Comparison of ENCODE assay signal across 21 cellular contexts in genomic region chr3:99966657-99967420, GRCh38.
DNase-seq lines count a peak whose midpoint lies in the region; ATAC-seq and TF ChIP-seq lines count a peak whose summit lies in the region.
"Had no signal": no experiment of that assay in that cellular context is flagged by ENCODE, and none has a peak within 500 bp of the region (broad histone marks: within the 10 kb centered on the region; RNA-seq: fewer than 3 reads in every experiment).

No MANE protein-coding gene starts in this region.

- 64 to 69% methylated on average over 7 of the region's 7 CpGs for WGBS in testis, 2 donors
- 98% methylated on average over 7 of the region's 7 CpGs for WGBS in mammary epithelial cell (ENCODE audit: low coverage, missing lambda C conversion rate)

- H3K4me1 ChIP-seq in fibroblast of lung (ENCODE audit: control insufficient read depth, extremely low read depth, insufficient read depth, low read length): peaks cover 2% of the 10 kb centered on the region
- peaks cover 25% of the 10 kb centered on the region for H3K4me1 ChIP-seq in muscle layer of colon (ENCODE audit: insufficient read depth, low read length)
- peaks cover 7% of the 10 kb centered on the region for H3K4me1 ChIP-seq in testis
- H3K4me1 ChIP-seq in mammary epithelial cell (ENCODE audit: insufficient read depth, low read length): peaks cover 39% of the 10 kb centered on the region
- no peaks in the 10 kb centered on the region for H3K4me1 ChIP-seq in GM23338 (ENCODE audit: insufficient read depth)

- no peak overlapping the region for H2AFZ ChIP-seq in fibroblast of lung (ENCODE audit: low read length)
- H2AFZ ChIP-seq in mammary epithelial cell (ENCODE audit: low read depth, low read length): no peak overlapping the region
- H2AFZ ChIP-seq in GM23338: no peak overlapping the region

- TF ChIP-seq CTCF in fibroblast of lung (conservative IDR thresholded peaks at IDR 0.05 in 1 of 2, IDR thresholded peaks at IDR 0.05 in 1 of 2; ENCODE audit: low read depth in 1 of 2, low read length in 2 of 2) (no peak), testis (IDR thresholded peaks at IDR 0.05) (no peak), mammary epithelial cell (conservative IDR thresholded peaks at IDR 0.05 in 1 of 2, IDR thresholded peaks at IDR 0.05 in 1 of 2; ENCODE audit: extremely low read depth in 1 of 2, insufficient read depth in 1 of 2, low read depth in 1 of 2, low read length in 2 of 2) (no peak), GM23338 (conservative IDR thresholded peaks at IDR 0.05; ENCODE audit: low read depth in 2 of 2) (no peak)

- H3K4me3 Mint-ChIP-seq in GM23338: no peak overlapping the region
- H3K4me3 Mint-ChIP-seq: activated B cell treated with CpG ODN at 0.5 μM for 24 hours; natural killer cell; T-helper 1 cell treated with Interleukin-12 subunit alpha and Interleukin-12 subunit beta and Interleukin-4 antibody, amounts not matched to agents 30 μg/mL and 1 μg/mL, for 36 hours had no signal

- no peaks in the 10 kb centered on the region for H3K36me3 ChIP-seq in fibroblast of lung (ENCODE audit: control insufficient read depth, insufficient read depth, low read length)
- no peaks in the 10 kb centered on the region for H3K36me3 ChIP-seq in muscle layer of colon (ENCODE audit: insufficient read depth, low read length)
- H3K36me3 ChIP-seq in testis (ENCODE audit: low read depth, missing control alignments): no peaks in the 10 kb centered on the region
- H3K36me3 ChIP-seq in mammary epithelial cell (ENCODE audit: insufficient read depth, low read length): no peaks in the 10 kb centered on the region
- H3K36me3 ChIP-seq in GM23338 (ENCODE audit: insufficient read depth): no peaks in the 10 kb centered on the region

- no peak overlapping the region for H3K27ac Mint-ChIP-seq in GM23338
- H3K27ac Mint-ChIP-seq: activated B cell treated with CpG ODN at 0.5 μM for 24 hours; natural killer cell; T-helper 1 cell treated with Interleukin-12 subunit alpha and Interleukin-12 subunit beta and Interleukin-4 antibody, amounts not matched to agents 30 μg/mL and 1 μg/mL, for 36 hours had no signal

- H3K27me3 ChIP-seq in fibroblast of lung (ENCODE audit: control insufficient read depth, insufficient read depth, low read length) (no peaks in the 10 kb centered on the region), muscle layer of colon (ENCODE audit: control insufficient read depth in 1 of 2, insufficient read depth in 2 of 2, low read length in 2 of 2) (no peaks in the 10 kb centered on the region), testis (no peaks in the 10 kb centered on the region), mammary epithelial cell (ENCODE audit: insufficient read depth, low read length) (no peaks in the 10 kb centered on the region), GM23338 (ENCODE audit: insufficient read depth) (no peaks in the 10 kb centered on the region)

- in situ Hi-C loops in mammary epithelial cell (cut with MboI; ENCODE audit: low sequenced_read_pairs in 2 of 2): no loop called here

- H3F3A ChIP-seq in GM23338 (replicated peaks; ENCODE audit: low read depth): no peaks in the 10 kb centered on the region

- peak; percentile 75 for DNase-seq in amniotic epithelial cell (ENCODE audit: low read depth)
- DNase-seq in fibroblast of lung (ENCODE audit: low read depth in 2 of 2): peak; percentile 62 to 68
- DNase-seq in testis: peak; percentile 40
- no peak for DNase-seq in NCI-H2029 treated with DMSO at 0.1 percent for 48 hours (lab: John Stamatoyannopoulos, UW)
- DNase-seq in medulla oblongata (ENCODE audit: extremely low spot score): no peak
- DNase-seq in mammary epithelial cell: no peak
- no peak for DNase-seq in GM23338 (ENCODE audit: low spot score)
- DNase-seq: activated B cell treated with CpG ODN at 0.5 μM for 24 hours; activated effector memory CD4-positive, alpha-beta T cell treated with Interleukin-2 at 50 U/mL for 16 hours; AML-193; Caco-2; dermis blood vessel endothelial cell; erythroblast; natural killer cell; NCI-H146; NCI-H345; SHP77; stimulated activated CD4-positive, alpha-beta T cell treated with anti-CD3 and anti-CD28 coated beads, Interleukin-2, amount 100 ng/mL, for 48 hours had no signal

- CTCF ChIA-PET in mammary epithelial cell (lab: Charles Lee; ENCODE audit: low non-redundant PET): no interaction called here

- H3K36me3 Mint-ChIP-seq in GM23338 (ENCODE audit: low read depth): no peaks in the 10 kb centered on the region
- H3K36me3 Mint-ChIP-seq: natural killer cell had no signal

- H3K9me2 ChIP-seq in GM23338 (ENCODE audit: insufficient read depth): no peaks in the 10 kb centered on the region

- BruUV-seq in mammary epithelial cell (replicated peaks; lab: Mats Ljungman, UMichigan): no TSS peak

- H3K27ac ChIP-seq in fibroblast of lung (ENCODE audit: insufficient read depth, low read length) (no peak overlapping the region), muscle layer of colon (ENCODE audit: low read depth, low read length) (peak overlapping the region; percentile 21), testis (peak overlapping the region in 1 of 2 donors; percentile 33), mammary epithelial cell (ENCODE audit: insufficient read depth, low read depth, low read length) (no peak overlapping the region), GM23338 (ENCODE audit: low read depth) (no peak overlapping the region)

- H3K9me3 Mint-ChIP-seq in GM23338: no peaks in the 10 kb centered on the region
- H3K9me3 Mint-ChIP-seq: activated B cell treated with CpG ODN at 0.5 μM for 24 hours; natural killer cell; T-helper 1 cell treated with Interleukin-12 subunit alpha and Interleukin-12 subunit beta and Interleukin-4 antibody, amounts not matched to agents 30 μg/mL and 1 μg/mL, for 36 hours had no signal

- no peaks in the 10 kb centered on the region for H3K4me1 Mint-ChIP-seq in GM23338
- H3K4me1 Mint-ChIP-seq: activated B cell treated with CpG ODN at 0.5 μM for 24 hours had no signal

- H4K20me1 ChIP-seq in fibroblast of lung (ENCODE audit: control insufficient read depth, extremely low read depth, insufficient read depth, low read length) (no peaks in the 10 kb centered on the region), mammary epithelial cell (ENCODE audit: insufficient read depth, low read length) (no peaks in the 10 kb centered on the region), GM23338 (replicated peaks; ENCODE audit: insufficient read depth) (no peaks in the 10 kb centered on the region)

- H3K4me3 ChIP-seq in fibroblast of lung (replicated peaks in 1 of 4; ENCODE audit: control extremely low read depth in 1 of 4, insufficient read depth in 1 of 4, low read depth in 3 of 4, low read length in 4 of 4): no peak overlapping the region
- H3K4me3 ChIP-seq in muscle layer of colon (ENCODE audit: low read depth in 1 of 2, low read length in 2 of 2): peak overlapping the region in 1 of 2 donors; percentile 1
- H3K4me3 ChIP-seq in testis: no peak overlapping the region
- H3K4me3 ChIP-seq in mammary epithelial cell (replicated peaks in 1 of 3; ENCODE audit: insufficient read depth in 1 of 3, low read depth in 2 of 3, low read length in 3 of 3): no peak overlapping the region
- no peak overlapping the region for H3K4me3 ChIP-seq in GM23338

- no peak overlapping the region for H3K4me2 ChIP-seq in fibroblast of lung (ENCODE audit: extremely low read depth, insufficient read depth, low read length)
- H3K4me2 ChIP-seq in mammary epithelial cell (ENCODE audit: insufficient read depth, low read depth, low read length): no peak overlapping the region
- H3K4me2 ChIP-seq in GM23338: no peak overlapping the region

- intact Hi-C loops in testis (cut with DNase I; ENCODE audit: low total_unique reads) (no loop called here), mammary epithelial cell (cut with micrococcal nuclease) (no loop called here)

- H3K9me3 ChIP-seq in fibroblast of lung (ENCODE audit: control insufficient read depth, insufficient read depth, low read depth, low read length) (no peaks in the 10 kb centered on the region), muscle layer of colon (ENCODE audit: low read length) (no peaks in the 10 kb centered on the region), testis (no peaks in the 10 kb centered on the region), mammary epithelial cell (replicated peaks; ENCODE audit: insufficient read depth, low read length) (no peaks in the 10 kb centered on the region)
- H3K9me3 ChIP-seq: Caco-2 had no signal

- dilution Hi-C loops in mammary epithelial cell (cut with HindIII; ENCODE audit: low sequenced_read_pairs): no loop called here

- H3K79me2 ChIP-seq in fibroblast of lung (ENCODE audit: control insufficient read depth, insufficient read depth, low read length) (no peaks in the 10 kb centered on the region), mammary epithelial cell (ENCODE audit: insufficient read depth, low read length) (no peaks in the 10 kb centered on the region), GM23338 (replicated peaks; ENCODE audit: insufficient read depth) (no peaks in the 10 kb centered on the region)

- no peak for ATAC-seq in GM23338
- ATAC-seq: left lobe of liver, natural killer cell had no signal

- H3K9ac ChIP-seq in fibroblast of lung (ENCODE audit: insufficient read depth, low read length): no peak overlapping the region
- H3K9ac ChIP-seq in muscle layer of colon (ENCODE audit: low read length): no peak overlapping the region
- no peak overlapping the region for H3K9ac ChIP-seq in mammary epithelial cell (ENCODE audit: insufficient read depth, low read length)

- TF ChIP-seq POLR2A in testis (IDR thresholded peaks at IDR 0.05): no peak

- H3K27me3 Mint-ChIP-seq in GM23338 (ENCODE audit: insufficient read depth, low read depth, poor library complexity): peaks cover 2% of the 10 kb centered on the region
- H3K27me3 Mint-ChIP-seq: activated B cell treated with CpG ODN at 0.5 μM for 24 hours had no signal

Comparison
In these comparisons a context has a peak if more than half of its experiments do, and no peak if none do; other contexts are left out.
1. DNase-seq: peak in amniotic epithelial cell (single experiment), fibroblast of lung (2 of 2) and testis (single experiment); none in NCI-H2029 treated with DMSO at 0.1 percent for 48 hours (single experiment), medulla oblongata (single experiment), mammary epithelial cell (single experiment) and GM23338 (single experiment).